22 cellular contexts compared by ENCODE assay signal in the genomic region with DNA sequence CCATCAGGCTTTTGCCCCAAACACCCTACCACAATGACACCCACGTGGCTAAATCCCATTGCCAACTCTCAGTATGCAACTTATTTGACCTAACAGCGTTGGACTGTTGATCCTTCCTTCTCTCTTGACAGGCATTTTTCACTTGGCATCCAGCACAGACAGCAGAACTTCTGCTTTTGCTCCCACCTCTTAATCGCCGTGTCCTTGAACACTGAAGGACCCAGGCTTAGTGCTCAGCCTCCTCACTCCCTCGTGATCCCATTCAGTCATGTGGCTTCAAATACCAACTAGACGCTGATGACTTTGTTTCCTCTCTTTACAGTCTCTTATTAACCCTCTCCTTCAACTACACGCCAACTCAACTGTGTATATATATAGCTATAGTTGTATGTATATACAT.
"Had no signal": no experiment of that assay in that cellular context is flagged by ENCODE, and none has a peak within 500 bp of the region (broad histone marks: within the 10 kb centered on the region; RNA-seq: fewer than 3 reads in every experiment).

No MANE protein-coding gene starts in this region.

- H3K36me3 ChIP-seq: cardiac muscle cell, suprapubic skin had no signal

- H3K9me3 Mint-ChIP-seq: effector memory CD8-positive, alpha-beta T cell; stimulated activated naive CD8-positive, alpha-beta T cell treated with anti-CD3 and anti-CD28 coated beads, Interleukin-15, amount 100 ng/mL, for 72 hours; T-cell had no signal

- H3K9me3 ChIP-seq: suprapubic skin had no signal

- H3K4me3 ChIP-seq: cardiac muscle cell, lung, SK-N-MC, suprapubic skin had no signal

- DNase-seq: activated CD4-positive, alpha-beta T cell treated with anti-CD3 and anti-CD28 coated beads, Interleukin-2, amount 10 ng/mL, durations not matched to agents 7 days and 5 days; activated CD4-positive, CD25-positive, alpha-beta regulatory T cell; activated CD8-positive, alpha-beta memory T cell treated with anti-CD3 and anti-CD28 coated beads, Interleukin-2, amount 50 U/mL, for 4 hours; activated CD8-positive, alpha-beta T cell treated with anti-CD3 and anti-CD28 coated beads, Interleukin-2, amount 10 ng/mL, durations not matched to agents 7 days and 5 days; activated T-cell treated with anti-CD3 and anti-CD28 coated beads, Interleukin-2, amount 50 U/mL, for 48 hours; amniotic stem cell; effector memory CD8-positive, alpha-beta T cell; hippocampal formation; left colon; midbrain; occipital lobe; small intestine; stimulated activated CD4-positive, alpha-beta T cell treated with anti-CD3 and anti-CD28 coated beads, Interleukin-15, amount 100 ng/mL, for 24 hours; stimulated activated CD4-positive, alpha-beta T cell treated with anti-CD3 and anti-CD28 coated beads, Interleukin-2, amount 100 ng/mL, for 48 hours; stimulated activated naive CD8-positive, alpha-beta T cell treated with anti-CD3 and anti-CD28 coated beads, Interleukin-15, amount 100 ng/mL, for 72 hours; T-cell had no signal

- H3K27me3 ChIP-seq: cardiac muscle cell, suprapubic skin had no signal

- H3K27ac Mint-ChIP-seq: activated CD4-positive, alpha-beta T cell treated with anti-CD3 and anti-CD28 coated beads, Interleukin-2, amount 10 ng/mL, durations not matched to agents 7 days and 5 days; activated CD8-positive, alpha-beta T cell treated with anti-CD3 and anti-CD28 coated beads, Interleukin-2, amount 10 ng/mL, durations not matched to agents 7 days and 5 days; activated naive CD8-positive, alpha-beta T cell; effector memory CD8-positive, alpha-beta T cell; stimulated activated naive CD8-positive, alpha-beta T cell treated with anti-CD3 and anti-CD28 coated beads, Interleukin-15, amount 100 ng/mL, for 72 hours; T-cell; type B pancreatic cell had no signal

- H3K27ac ChIP-seq: cardiac muscle cell, SK-N-MC, suprapubic skin had no signal

- H3K4me3 Mint-ChIP-seq: activated CD4-positive, alpha-beta T cell treated with anti-CD3 and anti-CD28 coated beads, Interleukin-2, amount 10 ng/mL, durations not matched to agents 7 days and 5 days; activated CD8-positive, alpha-beta T cell treated with anti-CD3 and anti-CD28 coated beads, Interleukin-2, amount 10 ng/mL, durations not matched to agents 7 days and 5 days; effector memory CD8-positive, alpha-beta T cell; stimulated activated naive CD8-positive, alpha-beta T cell treated with anti-CD3 and anti-CD28 coated beads, Interleukin-15, amount 100 ng/mL, for 72 hours; T-cell had no signal

- H3K27me3 Mint-ChIP-seq: activated CD4-positive, alpha-beta T cell treated with anti-CD3 and anti-CD28 coated beads, Interleukin-2, amount 10 ng/mL, durations not matched to agents 7 days and 5 days; activated naive CD8-positive, alpha-beta T cell; effector memory CD8-positive, alpha-beta T cell; stimulated activated naive CD8-positive, alpha-beta T cell treated with anti-CD3 and anti-CD28 coated beads, Interleukin-15, amount 100 ng/mL, for 72 hours; T-cell; type B pancreatic cell had no signal

- ATAC-seq: activated CD8-positive, alpha-beta T cell treated with anti-CD3 and anti-CD28 coated beads, Interleukin-2, amount 10 ng/mL, durations not matched to agents 7 days and 5 days; effector memory CD8-positive, alpha-beta T cell; left colon; stimulated activated naive CD8-positive, alpha-beta T cell treated with anti-CD3 and anti-CD28 coated beads, Interleukin-15, amount 100 ng/mL, for 72 hours; T-cell had no signal
